In genomic region chr2:200217320-200217719, GRCh38 we compare ENCODE assay signal across 30 cellular contexts.
"Had no signal": no experiment of that assay in that cellular context is flagged by ENCODE, and none has a peak within 500 bp of the region (broad histone marks: within the 10 kb centered on the region; RNA-seq: fewer than 3 reads in every experiment).

No MANE protein-coding gene starts in this region.

- H3K27ac ChIP-seq: left ventricle myocardium inferior, pancreas, prostate gland, skin epidermis, tibial nerve, uterus had no signal

- ATAC-seq: left colon; mucosa of descending colon; naive thymus-derived CD8-positive, alpha-beta T cell; pancreas; right cardiac atrium; sciatic nerve; stimulated activated effector memory CD8-positive, alpha-beta T cell treated with anti-CD3 and anti-CD28 coated beads, Interleukin-12 subunit alpha, Interleukin-12 subunit beta, amount 100 ng/mL, for 72 hours had no signal

- H3K27me3 Mint-ChIP-seq: type B pancreatic cell had no signal

- H3K36me3 ChIP-seq: left ventricle myocardium inferior, pancreas, prostate gland, tibial nerve, uterus had no signal

- H3K4me3 Mint-ChIP-seq: immature natural killer cell; naive thymus-derived CD8-positive, alpha-beta T cell; nephron; neural crest cell; stimulated activated effector memory CD8-positive, alpha-beta T cell treated with anti-CD3 and anti-CD28 coated beads, Interleukin-12 subunit alpha, Interleukin-12 subunit beta, amount 100 ng/mL, for 72 hours; stimulated activated naive CD8-positive, alpha-beta T cell treated with anti-CD3 and anti-CD28 coated beads, Interleukin-15, Interleukin-2, amounts not matched to agents 100 ng/mL and 50 ng/mL, for 24 hours; type B pancreatic cell had no signal

- H3K27ac Mint-ChIP-seq: immature natural killer cell; naive thymus-derived CD8-positive, alpha-beta T cell; stimulated activated effector memory CD8-positive, alpha-beta T cell treated with anti-CD3 and anti-CD28 coated beads, Interleukin-12 subunit alpha, Interleukin-12 subunit beta, amount 100 ng/mL, for 72 hours; stimulated activated naive CD8-positive, alpha-beta T cell treated with anti-CD3 and anti-CD28 coated beads, Interleukin-15, Interleukin-2, amounts not matched to agents 100 ng/mL and 50 ng/mL, for 24 hours; type B pancreatic cell had no signal

- H3K4me1 Mint-ChIP-seq: immature natural killer cell; naive thymus-derived CD8-positive, alpha-beta T cell; stimulated activated effector memory CD8-positive, alpha-beta T cell treated with anti-CD3 and anti-CD28 coated beads, Interleukin-12 subunit alpha, Interleukin-12 subunit beta, amount 100 ng/mL, for 72 hours had no signal

- H3K9me3 ChIP-seq: left ventricle myocardium inferior, mucosa of descending colon, pancreas, prostate gland, tibial nerve, uterus had no signal

- H3K9me3 Mint-ChIP-seq: naive thymus-derived CD8-positive, alpha-beta T cell; nephron; neural crest cell; stimulated activated effector memory CD8-positive, alpha-beta T cell treated with anti-CD3 and anti-CD28 coated beads, Interleukin-12 subunit alpha, Interleukin-12 subunit beta, amount 100 ng/mL, for 72 hours; stimulated activated naive CD8-positive, alpha-beta T cell treated with anti-CD3 and anti-CD28 coated beads, Interleukin-15, Interleukin-2, amounts not matched to agents 100 ng/mL and 50 ng/mL, for 24 hours; type B pancreatic cell had no signal

- H3K4me1 ChIP-seq: left ventricle myocardium inferior, prostate gland, uterus had no signal

- DNase-seq: hypothalamus; immature natural killer cell; kidney; left colon; left ventricle myocardium inferior; midbrain; mucosa of descending colon; naive thymus-derived CD8-positive, alpha-beta T cell; nucleus accumbens; pancreas; posterior cingulate gyrus; retina; right cardiac atrium; stimulated activated CD4-positive, alpha-beta T cell treated with anti-CD3 and anti-CD28 coated beads, Interleukin-12 subunit alpha, Interleukin-12 subunit beta, amount 100 ng/mL, for 4 hours; stimulated activated CD4-positive, alpha-beta T cell treated with anti-CD3 and anti-CD28 coated beads, Interleukin-15, amount 100 ng/mL, for 24 hours; stimulated activated CD4-positive, alpha-beta T cell treated with anti-CD3 and anti-CD28 coated beads, Interleukin-4, amount 100 ng/mL, for 24 hours; stimulated activated naive CD4-positive, alpha-beta T cell; substantia nigra; uterus had no signal

- FAIRE-seq: islet of Langerhans, kidney, pancreas had no signal

- H3K27me3 ChIP-seq: pancreas, tibial nerve, uterus had no signal

- H3K4me3 ChIP-seq: left ventricle myocardium inferior, lung, mucosa of descending colon, pancreas, prostate gland, skin epidermis, tibial nerve, uterus had no signal
